ENCODE assay signal across 7 cellular contexts in the genomic region with DNA sequence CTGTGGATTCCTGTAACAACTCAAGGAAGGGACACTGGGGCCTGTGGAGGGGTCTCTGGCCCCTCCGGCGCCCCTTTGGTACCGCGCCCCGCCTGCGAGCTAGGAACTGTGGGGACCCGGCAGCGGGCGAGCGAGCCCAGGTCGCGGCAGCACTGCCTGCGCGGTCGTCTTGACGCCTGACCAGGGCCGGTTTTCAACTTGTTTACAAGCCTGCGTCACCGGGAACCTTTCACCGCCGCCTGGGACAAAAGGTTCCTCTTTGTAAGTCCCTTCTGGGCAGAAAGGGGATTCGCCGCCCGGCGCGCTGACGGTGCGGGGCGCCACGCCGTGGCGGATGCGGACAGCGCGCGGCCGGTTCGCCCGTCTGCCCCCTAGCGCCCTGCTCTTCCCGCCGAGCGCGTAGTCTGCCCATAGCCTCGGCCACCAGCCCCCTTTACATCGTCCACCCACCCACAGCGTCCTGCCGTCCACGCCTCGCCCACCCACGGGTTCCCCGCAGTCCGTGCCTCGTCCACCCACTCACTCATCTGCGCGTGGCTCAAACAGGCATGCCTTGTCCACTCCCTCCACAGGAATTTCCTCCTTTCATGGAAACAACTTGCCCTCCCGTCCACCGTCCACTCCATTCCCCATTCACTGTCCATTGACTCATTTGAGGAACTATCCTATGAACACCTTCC. TPM values are rescaled to one million over a fixed set of nuclear protein-coding genes. Genes with fewer than 3 reads are reported as not detected.
DNase-seq lines count a peak whose midpoint lies in the region; ATAC-seq and TF ChIP-seq lines count a peak whose summit lies in the region.

No MANE protein-coding gene starts in this region.

- H3K36me3 ChIP-seq in suprapubic skin = no peaks in the 10 kb centered on the region

- H3K4me3 Mint-ChIP-seq in naive thymus-derived CD8-positive, alpha-beta T cell = peak overlapping the region in 7 of 10 donors; percentile 23 to 60 (median 39)

- peaks cover 5 to 15% (median 10%) of the 10 kb centered on the region in 4 donors for H3K4me1 Mint-ChIP-seq in naive thymus-derived CD8-positive, alpha-beta T cell

- H3K27ac ChIP-seq in suprapubic skin = peak overlapping the region; percentile 82

- H3K27me3 ChIP-seq in suprapubic skin = peaks cover 16% of the 10 kb centered on the region

- peak in 1 of 2 donors; percentile 41 for TF ChIP-seq POLR2A in suprapubic skin (IDR thresholded peaks at IDR 0.05)

- peaks cover 0 to under 1% (median 0%) of the 10 kb centered on the region in 9 donors for H3K9me3 Mint-ChIP-seq in naive thymus-derived CD8-positive, alpha-beta T cell

- DNase-seq in NCI-H748 (lab: John Stamatoyannopoulos, UW; ENCODE audit: unreplicated experiment) (peak; percentile 89), fibroblast of villous mesenchyme (ENCODE audit: low read depth) (peak; percentile 92), suprapubic skin (ENCODE audit: low spot score in 2 of 2) (peak; percentile 96 to 97)
- peak; percentile 58 to 67 for DNase-seq in activated T-cell treated with anti-CD3 and anti-CD28 coated beads, Interleukin-2, amount 50 U/mL, for 48 hours
- DNase-seq in naive thymus-derived CD8-positive, alpha-beta T cell = peak in 6 of 10 donors; percentile 11 to 26 (median 19)

- POLR2A ChIA-PET in naive thymus-derived CD8-positive, alpha-beta T cell (lab: Charles Lee) = no interaction called here

- H3K27me3 Mint-ChIP-seq in naive thymus-derived CD8-positive, alpha-beta T cell = peaks cover 35 to 80% (median 59%) of the 10 kb centered on the region in 5 donors

- 1% methylated on average over 56 of the region's 58 CpGs for WGBS in suprapubic skin

- peaks cover 12% of the 10 kb centered on the region for H3K4me1 ChIP-seq in suprapubic skin

- ATAC-seq in HG03103 (IDR thresholded peaks at IDR 0.05; ENCODE audit: low read depth, unreplicated experiment) = peak; percentile 83
- ATAC-seq in naive thymus-derived CD8-positive, alpha-beta T cell = peak; percentile 58 to 74

- H3K36me3 Mint-ChIP-seq in naive thymus-derived CD8-positive, alpha-beta T cell = no peaks in the 10 kb centered on the region

- no peaks in the 10 kb centered on the region for H3K9me3 ChIP-seq in suprapubic skin

- peak; percentile 81 for TF ChIP-seq EP300 in suprapubic skin (IDR thresholded peaks at IDR 0.05)

- peak; percentile 87 for TF ChIP-seq CTCF in GM12872 (IDR thresholded peaks at IDR 0.05; ENCODE audit: insufficient read depth, low read depth, low read length)
- peak; percentile 95 for TF ChIP-seq CTCF in fibroblast of villous mesenchyme (IDR thresholded peaks at IDR 0.05; ENCODE audit: insufficient read depth, low read depth, low read length)
- peak; percentile 92 to 97 for TF ChIP-seq CTCF in suprapubic skin (IDR thresholded peaks at IDR 0.05)

- no peak overlapping the region for H3K27ac Mint-ChIP-seq in naive thymus-derived CD8-positive, alpha-beta T cell

- H3K4me3 ChIP-seq in fibroblast of villous mesenchyme (ENCODE audit: low read depth, low read length) (peak overlapping the region; percentile 45), suprapubic skin (peak overlapping the region; percentile 49)

RNA-seq across cellular contexts. Expression of a gene that starts 5.5 kb away (rescaled TPM):
- total RNA-seq in fibroblast of villous mesenchyme = not detected in 2 replicates
- not detected for total RNA-seq in naive thymus-derived CD8-positive, alpha-beta T cell
- polyA plus RNA-seq in naive thymus-derived CD8-positive, alpha-beta T cell = not detected
- not detected for total RNA-seq in suprapubic skin

RNA-seq across cellular contexts. Expression of a gene that starts 32.0 kb away (rescaled TPM):
- 0.32 and 0.43 TPM in 2 replicates for total RNA-seq in fibroblast of villous mesenchyme
- 1 to 10 TPM; 1.2 to 1.6 TPM for total RNA-seq in naive thymus-derived CD8-positive, alpha-beta T cell
- polyA plus RNA-seq in naive thymus-derived CD8-positive, alpha-beta T cell = not detected
- 10 to 100 TPM in 3 of 4 donors, 1 to 10 TPM in 1; 7.3 to 19.2 (median 14.3) TPM for total RNA-seq in suprapubic skin

Comparison
In these comparisons a context has a peak if more than half of its experiments do, and no peak if none do; other contexts are left out.
1. Peak in every context shown above with its lines: DNase-seq, ATAC-seq, H3K4me3 ChIP-seq and H3K27ac ChIP-seq.
2. DNase-seq: peak in every context shown above with its lines; median percentile 96 in suprapubic skin; 92 in fibroblast of villous mesenchyme; 89 in NCI-H748; 62 in activated T-cell treated with anti-CD3 and anti-CD28 coated beads, Interleukin-2, amount 50 U/mL, for 48 hours; 19 in naive thymus-derived CD8-positive, alpha-beta T cell.